ENCODE assay signal across 1 cellular context in genomic region chr17:59435238-59435637, GRCh38.
TF ChIP-seq lines count a peak whose summit lies in the region.

No MANE protein-coding gene starts in this region.

TF ChIP-seq in SK-N-SH treated with all-trans-retinoic acid at 6 μM for 48 hours, 23 proteins besides CTCF, POLR2A, EP300 and RAD21 (continued from another document):
- TF ChIP-seq CREB5 (CRISPR knock-in tag; IDR thresholded peaks at IDR 0.05; ENCODE audit: low read depth) = no peak
- no peak for TF ChIP-seq PPARA (CRISPR knock-in tag; IDR thresholded peaks at IDR 0.05; ENCODE audit: borderline replicate concordance)
- no peak for TF ChIP-seq PATZ1 (CRISPR knock-in tag; IDR thresholded peaks at IDR 0.05; ENCODE audit: borderline replicate concordance)
- TF ChIP-seq RARB (CRISPR knock-in tag; IDR thresholded peaks at IDR 0.05) = no peak
- no peak for TF ChIP-seq CSDC2 (CRISPR knock-in tag; IDR thresholded peaks at IDR 0.05)
- TF ChIP-seq ZNF8 (CRISPR knock-in tag; IDR thresholded peaks at IDR 0.05) = no peak
- no peak for TF ChIP-seq ARNTL (CRISPR knock-in tag; IDR thresholded peaks at IDR 0.05; ENCODE audit: borderline replicate concordance, low read depth)
